In genomic region chr5:24823625-24824024, GRCh38 we compare ENCODE assay signal across 26 cellular contexts.
DNase-seq lines count a peak whose midpoint lies in the region; ATAC-seq and TF ChIP-seq lines count a peak whose summit lies in the region.
"Had no signal": no experiment of that assay in that cellular context is flagged by ENCODE, and none has a peak within 500 bp of the region (broad histone marks: within the 10 kb centered on the region; RNA-seq: fewer than 3 reads in every experiment).

No MANE protein-coding gene starts in this region.

- H2AFZ ChIP-seq in neuronal stem cell (ENCODE audit: low read length): no peak overlapping the region

- no peak overlapping the region for H3K4ac ChIP-seq in neuronal stem cell (ENCODE audit: low read length)

- no peaks in the 10 kb centered on the region for H3K27me3 Mint-ChIP-seq in WTC11 (ENCODE audit: low read depth)

- H3K27ac ChIP-seq in neuronal stem cell (replicated peaks; ENCODE audit: low read length) (no peak overlapping the region), dorsolateral prefrontal cortex (no peak overlapping the region)
- H3K27ac ChIP-seq: C4-2B, gastroesophageal sphincter, left lung, uterus, WERI-Rb-1 had no signal

- no peak overlapping the region for H3K27ac Mint-ChIP-seq in WTC11
- H3K27ac Mint-ChIP-seq: T-helper 1 cell treated with Interleukin-12 subunit alpha and Interleukin-12 subunit beta and Interleukin-4 antibody, amounts not matched to agents 30 μg/mL and 1 μg/mL, for 36 hours had no signal

- peak; percentile 41 for ATAC-seq in WTC11
- ATAC-seq in HG02763 (IDR thresholded peaks at IDR 0.05; ENCODE audit: unreplicated experiment): no peak
- ATAC-seq: esophagus mucosa, gastroesophageal sphincter, left lung, Right ventricle myocardium inferior had no signal

- no peaks in the 10 kb centered on the region for H3K4me1 Mint-ChIP-seq in WTC11

- no peak overlapping the region for H3K4me3 Mint-ChIP-seq in WTC11
- H3K4me3 Mint-ChIP-seq: T-helper 1 cell treated with Interleukin-12 subunit alpha and Interleukin-12 subunit beta and Interleukin-4 antibody, amounts not matched to agents 30 μg/mL and 1 μg/mL, for 36 hours had no signal

- no peak overlapping the region for H3K14ac ChIP-seq in neuronal stem cell (ENCODE audit: low read length)

- no peaks in the 10 kb centered on the region for H3K36me3 ChIP-seq in neuronal stem cell (replicated peaks in 1 of 2; ENCODE audit: control insufficient read depth in 2 of 2, insufficient read depth in 2 of 2, low read length in 2 of 2)
- H3K36me3 ChIP-seq: gastroesophageal sphincter, left lung, uterus, WERI-Rb-1 had no signal

- H2BK5ac ChIP-seq in neuronal stem cell (ENCODE audit: low read length): no peak overlapping the region

- no peak overlapping the region for H3K18ac ChIP-seq in neuronal stem cell (ENCODE audit: low read length)

- H4K91ac ChIP-seq in neuronal stem cell (ENCODE audit: low read depth, low read length, poor library complexity): no peak overlapping the region

- POLR2A ChIA-PET in WTC11 (lab: Charles Lee): no interaction called here

- no peaks in the 10 kb centered on the region for H3K79me1 ChIP-seq in neuronal stem cell (ENCODE audit: low read depth, low read length)

- H3K36me3 Mint-ChIP-seq in WTC11: no peaks in the 10 kb centered on the region; the same call in none of the 2 replicates

- CTCF ChIA-PET in WTC11 (lab: Charles Lee): no interaction called here

- no peak for TF ChIP-seq CTCF in WTC11 (IDR thresholded peaks at IDR 0.05)
- no peak for TF ChIP-seq CTCF in dorsolateral prefrontal cortex (IDR thresholded peaks at IDR 0.05 in 54 of 56, conservative IDR thresholded peaks at IDR 0.05 in 2 of 56; ENCODE audit: low read depth in 1 of 56, partially characterized antibody in 56 of 56)

- H3K23ac ChIP-seq in neuronal stem cell (ENCODE audit: low read depth, low read length, poor library complexity): peak overlapping the region; percentile 17

- H2BK120ac ChIP-seq in neuronal stem cell (ENCODE audit: low read depth, low read length): no peak overlapping the region

- no peak overlapping the region for H2BK12ac ChIP-seq in neuronal stem cell (ENCODE audit: low read length)

- peak overlapping the region; percentile 40 for H2AK5ac ChIP-seq in neuronal stem cell (ENCODE audit: low read depth, low read length)

- H3K9ac ChIP-seq in neuronal stem cell (ENCODE audit: low read depth, low read length, poor library complexity): no peak overlapping the region

- intact Hi-C loops in dorsolateral prefrontal cortex (cut with DNase I): no loop called here

- H2BK15ac ChIP-seq in neuronal stem cell (ENCODE audit: low read length): no peak overlapping the region

- no peaks in the 10 kb centered on the region for H3K9me3 ChIP-seq in neuronal stem cell (replicated peaks in 1 of 2; ENCODE audit: control insufficient read depth in 2 of 2, insufficient read depth in 1 of 2, low read depth in 1 of 2, low read length in 2 of 2)
- H3K9me3 ChIP-seq: gastroesophageal sphincter, uterus had no signal

- WGBS in neuronal stem cell (ENCODE audit: extremely low coverage in 2 of 2, insufficient read length in 2 of 2, insufficient replicate concordance in 1 of 2), 2 donors: no CpG with 5 or more reads among the region's 1 CpG

- H4K8ac ChIP-seq in neuronal stem cell (ENCODE audit: low read depth, low read length): peak overlapping the region; percentile 82

- H3K4me1 ChIP-seq in neuronal stem cell (ENCODE audit: control insufficient read depth in 2 of 2, insufficient read depth in 1 of 2, low read depth in 1 of 2, low read length in 2 of 2): no peaks in the 10 kb centered on the region
- H3K4me1 ChIP-seq: gastroesophageal sphincter, left lung, uterus had no signal

- H3K27me3 ChIP-seq in neuronal stem cell (ENCODE audit: control insufficient read depth in 3 of 3, insufficient read depth in 3 of 3, low read depth in 1 of 3, low read length in 3 of 3) (no peaks in the 10 kb centered on the region), dorsolateral prefrontal cortex (no peaks in the 10 kb centered on the region)
- H3K27me3 ChIP-seq: gastroesophageal sphincter, left lung, uterus had no signal

- H3K4me3 ChIP-seq in neuronal stem cell (ENCODE audit: low read length in 2 of 2) (no peak overlapping the region), dorsolateral prefrontal cortex (no peak overlapping the region)
- H3K4me3 ChIP-seq: gastroesophageal sphincter, left lung, uterus had no signal

- DNase-seq in NCI-H345 (lab: John Stamatoyannopoulos, UW): peak; percentile 42
- no peak for DNase-seq in NCI-H345 treated with DMSO at 0.1 percent for 48 hours (lab: John Stamatoyannopoulos, UW; ENCODE audit: unreplicated experiment)
- DNase-seq in M059J (ENCODE audit: low read depth): peak; percentile 87
- DNase-seq in WTC11 (ENCODE audit: low spot score): no peak
- DNase-seq in neuronal stem cell (ENCODE audit: low spot score): no peak
- no peak for DNase-seq in AML-193 (lab: John Stamatoyannopoulos, UW)
- no peak for DNase-seq in dorsolateral prefrontal cortex
- DNase-seq: activated CD4-positive, alpha-beta T cell treated with anti-CD3 and anti-CD28 coated beads, Interleukin-2, amount 50 U/mL, for 4 hours; activated gamma-delta T cell treated with Interleukin-2 at 50 U/mL for 16 hours; amniotic stem cell; Karpas-422; left lung; NCI-H1417 treated with DMSO at 0.1 percent for 48 hours; NCI-H446; retina; stimulated activated CD4-positive, alpha-beta T cell treated with anti-CD3 and anti-CD28 coated beads, Interleukin-12 subunit alpha, Interleukin-12 subunit beta, amount 100 ng/mL, for 4 hours; stimulated activated CD8-positive, alpha-beta memory T cell treated with anti-CD3 and anti-CD28 coated beads, Interleukin-4, amount 100 ng/mL, for 48 hours; substantia nigra; uterus; WERI-Rb-1 had no signal

- no peak overlapping the region for H3K4me2 ChIP-seq in neuronal stem cell (ENCODE audit: insufficient read depth, low read length, poor library complexity, severe bottlenecking)

- peaks cover 30% of the 10 kb centered on the region for H3K9me3 Mint-ChIP-seq in WTC11

TF ChIP-seq in WTC11, 78 proteins besides CTCF, POLR2A, EP300 and RAD21 (continues in another document):
- TF ChIP-seq ERG (CRISPR knock-in tag; IDR thresholded peaks at IDR 0.05) (no peak), FOXJ3 (CRISPR knock-in tag; IDR thresholded peaks at IDR 0.05; ENCODE audit: borderline replicate concordance) (no peak), ATF6 (CRISPR knock-in tag; IDR thresholded peaks at IDR 0.05) (no peak), TCF7 (CRISPR knock-in tag; IDR thresholded peaks at IDR 0.05; ENCODE audit: low read depth) (no peak), E2F5 (CRISPR knock-in tag; IDR thresholded peaks at IDR 0.05) (no peak), PRRX2 (CRISPR knock-in tag; IDR thresholded peaks at IDR 0.05) (no peak), FOXP1 (CRISPR knock-in tag; IDR thresholded peaks at IDR 0.05; ENCODE audit: borderline replicate concordance) (no peak), ZNF416 (CRISPR knock-in tag; IDR thresholded peaks at IDR 0.05) (no peak), MYBL2 (CRISPR knock-in tag; IDR thresholded peaks at IDR 0.05) (no peak)
- TF ChIP-seq, protein P1, sequence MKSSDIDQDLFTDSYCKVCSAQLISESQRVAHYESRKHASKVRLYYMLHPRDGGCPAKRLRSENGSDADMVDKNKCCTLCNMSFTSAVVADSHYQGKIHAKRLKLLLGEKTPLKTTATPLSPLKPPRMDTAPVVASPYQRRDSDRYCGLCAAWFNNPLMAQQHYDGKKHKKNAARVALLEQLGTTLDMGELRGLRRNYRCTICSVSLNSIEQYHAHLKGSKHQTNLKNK (CRISPR knock-in tag; IDR thresholded peaks at IDR 0.05): no peak

Comparison
In these comparisons a context has a peak if more than half of its experiments do, and no peak if none do; other contexts are left out.
1. DNase-seq: peak in NCI-H345 (single experiment) and M059J (single experiment); none in NCI-H345 treated with DMSO at 0.1 percent for 48 hours (single experiment), WTC11 (single experiment), neuronal stem cell (single experiment), AML-193 (0 of 2) and dorsolateral prefrontal cortex (0 of 10).